In the genomic region with DNA sequence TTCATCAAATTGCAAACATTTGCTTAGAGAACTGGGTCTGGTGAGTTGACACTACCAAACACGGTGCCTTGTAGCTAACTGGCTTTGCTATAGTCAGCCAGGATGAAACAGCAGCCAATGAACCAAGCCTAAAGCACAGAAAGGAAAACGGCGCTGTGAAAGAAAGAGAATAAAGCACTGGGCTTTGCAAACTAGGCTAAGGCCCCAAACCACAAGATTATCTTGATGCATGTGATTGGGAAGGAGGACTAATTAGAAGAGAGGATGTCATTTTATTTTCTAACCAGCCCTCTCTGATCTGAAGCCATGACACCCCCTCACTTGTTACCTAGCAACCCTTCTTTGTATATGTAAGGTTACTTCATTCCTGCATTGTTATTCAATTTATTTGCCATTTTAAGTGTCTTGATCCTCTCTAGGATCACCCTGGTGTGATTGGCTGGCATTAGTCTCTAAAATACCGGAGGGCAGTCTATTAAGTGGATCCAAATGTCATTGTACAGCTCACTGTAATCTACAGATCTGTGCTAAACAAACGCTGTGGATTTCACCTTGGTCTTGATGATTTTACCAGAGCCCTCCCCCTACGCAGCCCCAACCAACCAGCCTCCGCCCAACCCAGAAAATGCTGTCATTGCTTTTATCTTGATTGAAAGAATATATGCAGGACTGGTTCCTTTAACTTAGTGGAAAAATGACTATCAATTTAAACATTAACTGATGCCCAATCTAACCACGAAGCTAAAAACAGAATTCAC, we compare ENCODE assay signal across 8 cellular contexts.
A peak's percentile ranks its signal among the peaks of the same experiment; 100 is the strongest.
DNase-seq lines count a peak whose midpoint lies in the region; ATAC-seq, FAIRE-seq and TF ChIP-seq lines count a peak whose summit lies in the region.

No MANE protein-coding gene starts in this region.

- no peak overlapping the region for H3K23ac ChIP-seq in mesendoderm (ENCODE audit: low read length)

- peak overlapping the region; percentile 80 for H3K18ac ChIP-seq in mesendoderm (ENCODE audit: low read length)

- no peak overlapping the region for H3K4me3 ChIP-seq in mesendoderm (ENCODE audit: low read length)
- no peak overlapping the region for H3K4me3 ChIP-seq in spleen

- FAIRE-seq in D721Med (lab: Jason Lieb, UNC) = peak; percentile 82

- H2BK5ac ChIP-seq in mesendoderm (ENCODE audit: low read length) = peak overlapping the region; percentile 52

- H3K27ac ChIP-seq in mesendoderm (ENCODE audit: low read depth, low read length) (no peak overlapping the region), spleen (no peak overlapping the region)

- H2BK15ac ChIP-seq in mesendoderm (replicated peaks; ENCODE audit: low read depth) = peak overlapping the region; percentile 99

- H3K9ac ChIP-seq in mesendoderm (ENCODE audit: low read length) = no peak overlapping the region

- WGBS in mesendoderm (ENCODE audit: extremely low coverage, insufficient coverage, low lambda C conversion rate) = no CpG with 5 or more reads among the region's 8 CpGs
- WGBS in spleen, 5 donors = 58 to 78% (median 65%) methylated on average over 8 of the region's 8 CpGs

- no peak overlapping the region for H3K4me2 ChIP-seq in mesendoderm (ENCODE audit: low read length)

- DNase-seq in D721Med (ENCODE audit: insufficient read length, low spot score) (no peak), NCI-H2029 treated with DMSO at 0.1 percent for 48 hours (lab: John Stamatoyannopoulos, UW) (peak; percentile 82), mesendoderm (peak; percentile 85), medulla oblongata (ENCODE audit: extremely low spot score) (no peak), mucosa of gallbladder (ENCODE audit: low spot score) (no peak), spleen (no peak)
- peak; percentile 25 for DNase-seq in activated T-cell treated with anti-CD3 and anti-CD28 coated beads, Interleukin-2, amount 50 U/mL, for 1 hour

- H2AK5ac ChIP-seq in mesendoderm (ENCODE audit: low read length) = no peak overlapping the region

- H3K36me3 ChIP-seq in mesendoderm (ENCODE audit: control insufficient read depth, insufficient read depth, low read length) = no peaks in the 10 kb centered on the region
- H3K36me3 ChIP-seq in spleen = no peaks in the 10 kb centered on the region

- TF ChIP-seq CTCF in D721Med (IDR thresholded peaks at IDR 0.05; ENCODE audit: insufficient read depth, missing control alignments) = no peak
- no peak for TF ChIP-seq CTCF in spleen (IDR thresholded peaks at IDR 0.05 in 8 of 11, conservative IDR thresholded peaks at IDR 0.05 in 3 of 11)

- H2BK120ac ChIP-seq in mesendoderm (ENCODE audit: low read depth, low read length) = peak overlapping the region; percentile 74

- no peak overlapping the region for H4K5ac ChIP-seq in mesendoderm (ENCODE audit: low read length)

- no peak overlapping the region for H4K8ac ChIP-seq in mesendoderm (ENCODE audit: low read depth, low read length)

- no peak for TF ChIP-seq POLR2A in spleen (IDR thresholded peaks at IDR 0.05)

- no peak for ATAC-seq in HG03469 (IDR thresholded peaks at IDR 0.05; ENCODE audit: unreplicated experiment)

- H3K9me3 ChIP-seq in spleen = no peaks in the 10 kb centered on the region

- intact Hi-C loops in spleen (cut with DNase I; ENCODE audit: low total_unique reads) = no loop called here

- H3K27me3 ChIP-seq in mesendoderm (ENCODE audit: insufficient read depth, low read length, poor library complexity) (no peaks in the 10 kb centered on the region), spleen (replicated peaks in 1 of 7) (no peaks in the 10 kb centered on the region)

- H3K4me1 ChIP-seq in mesendoderm (ENCODE audit: control insufficient read depth, low read depth, low read length) = peaks cover 16% of the 10 kb centered on the region
- H3K4me1 ChIP-seq in spleen = no peaks in the 10 kb centered on the region

- no peak overlapping the region for H3K4ac ChIP-seq in mesendoderm (ENCODE audit: low read depth, low read length)

- H3K79me2 ChIP-seq in mesendoderm (ENCODE audit: control insufficient read depth, insufficient read depth, low read length) = no peaks in the 10 kb centered on the region

- H3K56ac ChIP-seq in mesendoderm (ENCODE audit: low read length) = peak overlapping the region; percentile 51

- H3K79me1 ChIP-seq in mesendoderm (ENCODE audit: low read length) = no peaks in the 10 kb centered on the region

Comparison
In these comparisons a context has a peak if more than half of its experiments do, and no peak if none do; other contexts are left out.
1. DNase-seq: peak in NCI-H2029 treated with DMSO at 0.1 percent for 48 hours (single experiment), activated T-cell treated with anti-CD3 and anti-CD28 coated beads, Interleukin-2, amount 50 U/mL, for 1 hour (single experiment) and mesendoderm (single experiment); none in D721Med (single experiment), medulla oblongata (single experiment), mucosa of gallbladder (single experiment) and spleen (single experiment).